ENCODE assay signal across 32 cellular contexts in genomic region chr12:121509339-121509738, GRCh38.
DNase-seq lines count a peak whose midpoint lies in the region; ATAC-seq, FAIRE-seq and TF ChIP-seq lines count a peak whose summit lies in the region.
"Had no signal": no experiment of that assay in that cellular context is flagged by ENCODE, and none has a peak within 500 bp of the region (broad histone marks: within the 10 kb centered on the region; RNA-seq: fewer than 3 reads in every experiment).

No MANE protein-coding gene starts in this region.

- no peak for ATAC-seq in HG02642 (IDR thresholded peaks at IDR 0.05; ENCODE audit: poor library complexity, unreplicated experiment)
- no peak for ATAC-seq in naive thymus-derived CD8-positive, alpha-beta T cell
- ATAC-seq: A549; CD8-positive, alpha-beta T cell had no signal

- peaks cover 6 to 16% (median 12%) of the 10 kb centered on the region in 4 donors for H3K4me1 Mint-ChIP-seq in naive thymus-derived CD8-positive, alpha-beta T cell

- H3K27ac ChIP-seq in BLaER1 = no peak overlapping the region
- H3K27ac ChIP-seq: 22Rv1; A549; BLaER1 treated with 17β-estradiol and CSF1 and Interleukin-3, amounts not matched to agents 10 nM and 100 nM; C4-2B had no signal

- no peak for DNase-seq in bronchial epithelial cell (ENCODE audit: low read depth)
- DNase-seq in naive thymus-derived CD8-positive, alpha-beta T cell = no peak
- DNase-seq: 8988T; ACHN; AML-193; BE2C; C1 segment of cervical spinal cord; Caco-2; Calu3; CD4-positive, alpha-beta memory T cell; CD4-positive, alpha-beta T cell; CD4-positive, CD25-positive, alpha-beta regulatory T cell; CD8-positive, alpha-beta memory T cell; CD8-positive, alpha-beta T cell; COR-L47; DMS 273 treated with DMSO at 0.1 percent for 48 hours; DMS153; DMS53; DMS79; DMS79 treated with DMSO at 0.1 percent for 48 hours; DND-41; EL had no signal

- H3K27ac Mint-ChIP-seq in naive thymus-derived CD8-positive, alpha-beta T cell = peak overlapping the region in 1 of 10 donors; percentile 61
- H3K27ac Mint-ChIP-seq: CD4-positive, alpha-beta T cell; CD8-positive, alpha-beta T cell had no signal

- H4K20me1 ChIP-seq in BLaER1 = no peaks in the 10 kb centered on the region

- peaks cover 69% of the 10 kb centered on the region for H3K4me1 ChIP-seq in BLaER1

- H3K36me3 ChIP-seq in BLaER1 (peaks cover 75% of the 10 kb centered on the region), bronchial epithelial cell (ENCODE audit: control insufficient read depth, insufficient read depth, low read length) (no peaks in the 10 kb centered on the region)

- FAIRE-seq in bronchial epithelial cell (lab: Jason Lieb, UNC) = peak; percentile 55
- FAIRE-seq: A204.1, A549, D721Med had no signal

- no peaks in the 10 kb centered on the region for H3K9me3 Mint-ChIP-seq in naive thymus-derived CD8-positive, alpha-beta T cell
- H3K9me3 Mint-ChIP-seq: CD14-positive monocyte; CD4-positive, alpha-beta memory T cell; CD4-positive, alpha-beta T cell; CD4-positive, CD25-positive, alpha-beta regulatory T cell; CD8-positive, alpha-beta memory T cell; CD8-positive, alpha-beta T cell had no signal

- POLR2A ChIA-PET in naive thymus-derived CD8-positive, alpha-beta T cell (lab: Charles Lee) = no interaction called here

- no peak for TF ChIP-seq CTCF in bronchial epithelial cell (IDR thresholded peaks at IDR 0.05; ENCODE audit: insufficient read depth, low read length, severe bottlenecking)

- H3K4me3 ChIP-seq in BLaER1 (no peak overlapping the region), bronchial epithelial cell (ENCODE audit: low read depth, low read length) (no peak overlapping the region)
- H3K4me3 ChIP-seq: A549; BLaER1 treated with 17β-estradiol and CSF1 and Interleukin-3, amounts not matched to agents 10 nM and 100 nM had no signal

- 0 out of 2 replicates have a peak overlapping the region, but pooled peaks have one; percentile 37 for H3K4me2 ChIP-seq in BLaER1
- H3K4me2 ChIP-seq: A549 had no signal

- peaks cover 0 to 70% (median 6%) of the 10 kb centered on the region in 3 donors for H3K36me3 Mint-ChIP-seq in naive thymus-derived CD8-positive, alpha-beta T cell

- no peak overlapping the region for H3K4me3 Mint-ChIP-seq in naive thymus-derived CD8-positive, alpha-beta T cell
- H3K4me3 Mint-ChIP-seq: B cell; CD14-positive monocyte; CD4-positive, alpha-beta memory T cell; CD4-positive, alpha-beta T cell; CD4-positive, CD25-positive, alpha-beta regulatory T cell; CD8-positive, alpha-beta memory T cell; CD8-positive, alpha-beta T cell had no signal

- H3K27me3 Mint-ChIP-seq in naive thymus-derived CD8-positive, alpha-beta T cell = no peaks in the 10 kb centered on the region
- H3K27me3 Mint-ChIP-seq: B cell; CD4-positive, alpha-beta memory T cell; CD4-positive, alpha-beta T cell; CD4-positive, CD25-positive, alpha-beta regulatory T cell; CD8-positive, alpha-beta memory T cell had no signal

- no peaks in the 10 kb centered on the region for H3K27me3 ChIP-seq in BLaER1
- no peaks in the 10 kb centered on the region for H3K27me3 ChIP-seq in bronchial epithelial cell (ENCODE audit: control insufficient read depth, insufficient read depth, low read length)
- H3K27me3 ChIP-seq: BE2C; BLaER1 treated with 17β-estradiol and CSF1 and Interleukin-3, amounts not matched to agents 10 nM and 100 nM had no signal

- H3K9ac ChIP-seq in BLaER1 = no peak overlapping the region

- H3K9me3 ChIP-seq in BLaER1 = no peaks in the 10 kb centered on the region
- H3K9me3 ChIP-seq: A549; BE2C; BLaER1 treated with 17β-estradiol and CSF1 and Interleukin-3, amounts not matched to agents 10 nM and 100 nM; Caco-2 had no signal
